Comparison of ENCODE assay signal across 8 cellular contexts in genomic region chr6:89412071-89413005, GRCh38. TPM values are rescaled to one million over a fixed set of nuclear protein-coding genes. Genes with fewer than 3 reads are reported as not detected.
DNase-seq lines count a peak whose midpoint lies in the region; ATAC-seq and TF ChIP-seq lines count a peak whose summit lies in the region.

A gene with protein sequence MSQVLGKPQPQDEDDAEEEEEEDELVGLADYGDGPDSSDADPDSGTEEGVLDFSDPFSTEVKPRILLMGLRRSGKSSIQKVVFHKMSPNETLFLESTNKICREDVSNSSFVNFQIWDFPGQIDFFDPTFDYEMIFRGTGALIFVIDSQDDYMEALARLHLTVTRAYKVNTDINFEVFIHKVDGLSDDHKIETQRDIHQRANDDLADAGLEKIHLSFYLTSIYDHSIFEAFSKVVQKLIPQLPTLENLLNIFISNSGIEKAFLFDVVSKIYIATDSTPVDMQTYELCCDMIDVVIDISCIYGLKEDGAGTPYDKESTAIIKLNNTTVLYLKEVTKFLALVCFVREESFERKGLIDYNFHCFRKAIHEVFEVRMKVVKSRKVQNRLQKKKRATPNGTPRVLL (minus strand): TSS chr6:89412273. CDS start chr6:89411993, 280 bp downstream.

- H3K9me3 ChIP-seq in SJSA1 (replicated peaks) (no peaks in the 10 kb centered on the region), aorta (ENCODE audit: control insufficient read depth, low read length) (no peaks in the 10 kb centered on the region)

- H3K4me3 ChIP-seq in SJSA1 (peak within 1 kb of the TSS; percentile 32), aorta (ENCODE audit: low read length in 2 of 2) (peak within 1 kb of the TSS; percentile 60 to 91)

- 0% methylated on average over 56 to 85 of the region's 85 CpGs for WGBS in aorta, 2 donors

- peak within 1 kb of the TSS; percentile 86 to 93 for H3K27ac Mint-ChIP-seq in activated naive CD4-positive, alpha-beta T cell treated with anti-CD3 and anti-CD28 coated beads, Interleukin-2, amount 50 U/mL, for 72 hours

- H3K27me3 ChIP-seq in SJSA1 (replicated peaks) (peaks cover 84% of the 10 kb centered on the region), aorta (ENCODE audit: control insufficient read depth in 1 of 2, insufficient read depth in 2 of 2, low read length in 1 of 2) (no peaks in the 10 kb centered on the region)

- DNase-seq in DMS53 treated with DMSO at 0.1 percent for 48 hours (lab: John Stamatoyannopoulos, UW; ENCODE audit: unreplicated experiment) = peak; percentile 39
- no peak for DNase-seq in SJSA1 (ENCODE audit: low read depth in 1 of 2, low spot score in 2 of 2)
- DNase-seq in activated naive CD4-positive, alpha-beta T cell treated with anti-CD3 and anti-CD28 coated beads, Interleukin-2, amount 50 U/mL, for 72 hours (ENCODE audit: low spot score in 2 of 2) = peak; percentile 69 to 74
- DNase-seq in cardiac septum (ENCODE audit: low spot score) = peak; percentile 94
- peak; percentile 68 for DNase-seq in pons (ENCODE audit: low spot score)
- DNase-seq in aorta = peak; percentile 85 to 89

- no peaks in the 10 kb centered on the region for H3K36me3 Mint-ChIP-seq in activated naive CD4-positive, alpha-beta T cell treated with anti-CD3 and anti-CD28 coated beads, Interleukin-2, amount 50 U/mL, for 72 hours

- TF ChIP-seq RAD21 in Ishikawa (IDR thresholded peaks at IDR 0.05; ENCODE audit: low read depth) = no peak

- TF ChIP-seq EP300 in Ishikawa (IDR thresholded peaks at IDR 0.05; ENCODE audit: borderline replicate concordance) = no peak

- no peaks in the 10 kb centered on the region for H3K9me3 Mint-ChIP-seq in activated naive CD4-positive, alpha-beta T cell treated with anti-CD3 and anti-CD28 coated beads, Interleukin-2, amount 50 U/mL, for 72 hours

- ATAC-seq in GM21528 (IDR thresholded peaks at IDR 0.05; ENCODE audit: low FRiP score, unreplicated experiment) = peak; percentile 79
- ATAC-seq in activated naive CD4-positive, alpha-beta T cell treated with anti-CD3 and anti-CD28 coated beads, Interleukin-2, amount 50 U/mL, for 72 hours = peak; percentile 89 to 93
- ATAC-seq in aorta (ENCODE audit: low FRiP score) = peak; percentile 83

- H3K4me1 ChIP-seq in SJSA1 (replicated peaks) (peaks cover 19% of the 10 kb centered on the region), aorta (ENCODE audit: control insufficient read depth in 1 of 2, insufficient read depth in 2 of 2, low read length in 2 of 2) (no peaks in the 10 kb centered on the region)

- intact Hi-C loops in cardiac septum (cut with DNase I) = loop anchor here (5.0 kb wide), 1 partner anchor 45 kb away; no protein-coding TSS in a partner anchor
- intact Hi-C loops in aorta (cut with DNase I) = no loop called here

- H3K36me3 ChIP-seq in SJSA1 (no peaks in the 10 kb centered on the region), aorta (ENCODE audit: control insufficient read depth in 1 of 2, insufficient read depth in 2 of 2, low read length in 1 of 2) (no peaks in the 10 kb centered on the region)

- H3K27ac ChIP-seq in SJSA1 = no peak within 1 kb of the TSS
- H3K27ac ChIP-seq in aorta (ENCODE audit: low read depth in 1 of 2, low read length in 2 of 2) = no peak within 1 kb of the TSS

TF ChIP-seq in Ishikawa, 13 proteins besides CTCF, POLR2A, EP300 and RAD21:
- TF ChIP-seq, protein P1, sequence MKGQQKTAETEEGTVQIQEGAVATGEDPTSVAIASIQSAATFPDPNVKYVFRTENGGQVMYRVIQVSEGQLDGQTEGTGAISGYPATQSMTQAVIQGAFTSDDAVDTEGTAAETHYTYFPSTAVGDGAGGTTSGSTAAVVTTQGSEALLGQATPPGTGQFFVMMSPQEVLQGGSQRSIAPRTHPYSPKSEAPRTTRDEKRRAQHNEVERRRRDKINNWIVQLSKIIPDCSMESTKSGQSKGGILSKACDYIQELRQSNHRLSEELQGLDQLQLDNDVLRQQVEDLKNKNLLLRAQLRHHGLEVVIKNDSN (IDR thresholded peaks at IDR 0.05) = peak; percentile 88
- TF ChIP-seq, protein P2, sequence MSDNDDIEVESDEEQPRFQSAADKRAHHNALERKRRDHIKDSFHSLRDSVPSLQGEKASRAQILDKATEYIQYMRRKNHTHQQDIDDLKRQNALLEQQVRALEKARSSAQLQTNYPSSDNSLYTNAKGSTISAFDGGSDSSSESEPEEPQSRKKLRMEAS (IDR thresholded peaks at IDR 0.05) = peak; percentile 74
- TF ChIP-seq TEAD4 (IDR thresholded peaks at IDR 0.05) (no peak; the same call in 1 of the 2 replicates), FOXM1 (IDR thresholded peaks at IDR 0.05; ENCODE audit: borderline replicate concordance, low read depth) (no peak), ZBTB7A (IDR thresholded peaks at IDR 0.05; ENCODE audit: low read depth) (peak; percentile 90), TAF1 (IDR thresholded peaks at IDR 0.05; ENCODE audit: low read depth) (peak; percentile 47; the same call in 1 of the 2 replicates), YY1 (IDR thresholded peaks at IDR 0.05; ENCODE audit: low read depth) (no peak), CREB1 (IDR thresholded peaks at IDR 0.05; ENCODE audit: low read depth) (no peak), TCF12 (IDR thresholded peaks at IDR 0.05; ENCODE audit: low read depth) (no peak), CEBPB (IDR thresholded peaks at IDR 0.05) (no peak), NFIC (IDR thresholded peaks at IDR 0.05) (no peak), EGR1 (IDR thresholded peaks at IDR 0.05) (peak; percentile 49), REST (IDR thresholded peaks at IDR 0.05; ENCODE audit: low read depth) (no peak)

RNA-seq across cellular contexts. Expression of the gene that starts here (rescaled TPM):
- not detected in 2 replicates for total RNA-seq in SJSA1 (2014; rRNA removed; shearing (Covaris generic))
- 10 to 100 TPM; 20.2 to 20.5 TPM for total RNA-seq in activated naive CD4-positive, alpha-beta T cell treated with anti-CD3 and anti-CD28 coated beads, Interleukin-2, amount 50 U/mL, for 72 hours
- total RNA-seq in cardiac septum = 90.5 TPM
- 10 to 100 TPM; 16.2 to 17.8 TPM for total RNA-seq in aorta
- 1 to 10 TPM; 3.2 to 9.4 TPM for polyA plus RNA-seq in aorta

Comparison
In these comparisons a context has a peak if more than half of its experiments do, and no peak if none do; other contexts are left out.
1. RNA of the gene that starts here (total RNA-seq): 90.5 TPM in cardiac septum (single experiment), 20.2 to 20.5 TPM in activated naive CD4-positive, alpha-beta T cell treated with anti-CD3 and anti-CD28 coated beads, Interleukin-2, amount 50 U/mL, for 72 hours and 16.2 to 17.8 TPM in aorta; not detected in SJSA1; every median in the first group is over 10 times any median in the second.
2. DNase-seq: peak in DMS53 treated with DMSO at 0.1 percent for 48 hours (single experiment), activated naive CD4-positive, alpha-beta T cell treated with anti-CD3 and anti-CD28 coated beads, Interleukin-2, amount 50 U/mL, for 72 hours (2 of 2), cardiac septum (single experiment), pons (single experiment) and aorta (2 of 2); none in SJSA1 (0 of 2).
3. Peak in every context shown above with its lines, with median percentiles within 50 percentile points of each other: ATAC-seq.